In genomic region chr9:86637515-86637914, GRCh38 we compare ENCODE assay signal across 8 cellular contexts.
DNase-seq lines count a peak whose midpoint lies in the region; ATAC-seq, FAIRE-seq and TF ChIP-seq lines count a peak whose summit lies in the region.

No MANE protein-coding gene starts in this region.

- intact Hi-C loops in OCI-LY7 (cut with micrococcal nuclease; ENCODE audit: unreplicated experiment), result no loop called here

- no peak overlapping the region for H3K4me2 ChIP-seq in OCI-LY7 (ENCODE audit: low read length)

- TF ChIP-seq CTCF in GM10248 (IDR thresholded peaks at IDR 0.05; ENCODE audit: control extremely low read depth, extremely low read depth, low read depth, missing control alignments) (peak; percentile 36), OCI-LY7 (conservative IDR thresholded peaks at IDR 0.05; ENCODE audit: low read length) (peak; percentile 79), fibroblast of villous mesenchyme (IDR thresholded peaks at IDR 0.05; ENCODE audit: insufficient read depth, low read depth, low read length) (peak; percentile 64)

- no peaks in the 10 kb centered on the region for H3K9me2 ChIP-seq in OCI-LY7 (ENCODE audit: insufficient read depth, low read length)

- H3K79me2 ChIP-seq in OCI-LY7 (ENCODE audit: insufficient read depth, low read depth, low read length), result no peaks in the 10 kb centered on the region

- H3K9me3 ChIP-seq in OCI-LY7 (ENCODE audit: low read length), result no peaks in the 10 kb centered on the region

- no peaks in the 10 kb centered on the region for H3K4me1 ChIP-seq in OCI-LY7 (ENCODE audit: insufficient read depth, low read length, poor library complexity, severe bottlenecking)

- H3K4me3 ChIP-seq in OCI-LY7 (ENCODE audit: low read depth, low read length, poor library complexity, severe bottlenecking) (no peak overlapping the region), fibroblast of villous mesenchyme (ENCODE audit: low read depth, low read length) (no peak overlapping the region)

- H3K36me3 ChIP-seq in OCI-LY7 (ENCODE audit: insufficient read depth, low read length), result no peaks in the 10 kb centered on the region

- CTCF ChIA-PET in GM10248 (lab: Yijun Ruan, JAX) (interaction anchor here (0.9 to 1.7 kb wide), 6 partner anchors 10 to 688 kb away, joined by 3 to 7 read pairs (median 3); no protein-coding TSS in a partner anchor), OCI-LY7 (lab: Charles Lee; ENCODE audit: unreplicated experiment) (no interaction called here)

- no peak overlapping the region for H3K27ac ChIP-seq in OCI-LY7 (ENCODE audit: low read depth, low read length, poor library complexity, severe bottlenecking)

- no peak for DNase-seq in GM10248 (ENCODE audit: extremely low spot score)
- peak; percentile 4 for DNase-seq in OCI-LY7 (ENCODE audit: low spot score)
- no peak for DNase-seq in fibroblast of villous mesenchyme (ENCODE audit: low read depth)
- peak; percentile 6 for DNase-seq in putamen (ENCODE audit: low spot score)
- DNase-seq in GM19239 (ENCODE audit: insufficient read length, low spot score), result no peak
- no peak for DNase-seq in NCI-H2081 treated with DMSO at 0.1 percent for 48 hours (lab: John Stamatoyannopoulos, UW)

- ATAC-seq in GM19395 (IDR thresholded peaks at IDR 0.05; ENCODE audit: unreplicated experiment) (no peak), GM21515 (IDR thresholded peaks at IDR 0.05; ENCODE audit: unreplicated experiment) (no peak)

- BruUV-seq in OCI-LY7 (replicated peaks; lab: Mats Ljungman, UMichigan), result no TSS peak

- H4K20me1 ChIP-seq in OCI-LY7 (ENCODE audit: insufficient read depth, low read length), result no peaks in the 10 kb centered on the region

- POLR2A ChIA-PET in GM10248 (lab: Yijun Ruan, JAX) (no interaction called here), OCI-LY7 (lab: Charles Lee) (no interaction called here)

- no peak for FAIRE-seq in GM19239 (lab: Jason Lieb, UNC)

- H2AFZ ChIP-seq in OCI-LY7 (ENCODE audit: low read length), result no peak overlapping the region

Comparison
In these comparisons a context has a peak if more than half of its experiments do, and no peak if none do; other contexts are left out.
1. DNase-seq: peak in OCI-LY7 (single experiment) and putamen (single experiment); none in GM10248 (single experiment), fibroblast of villous mesenchyme (single experiment), GM19239 (single experiment) and NCI-H2081 treated with DMSO at 0.1 percent for 48 hours (single experiment).
2. Peak in every context shown above with its lines, with median percentiles within 50 percentile points of each other: CTCF ChIP-seq.